In the genomic region with DNA sequence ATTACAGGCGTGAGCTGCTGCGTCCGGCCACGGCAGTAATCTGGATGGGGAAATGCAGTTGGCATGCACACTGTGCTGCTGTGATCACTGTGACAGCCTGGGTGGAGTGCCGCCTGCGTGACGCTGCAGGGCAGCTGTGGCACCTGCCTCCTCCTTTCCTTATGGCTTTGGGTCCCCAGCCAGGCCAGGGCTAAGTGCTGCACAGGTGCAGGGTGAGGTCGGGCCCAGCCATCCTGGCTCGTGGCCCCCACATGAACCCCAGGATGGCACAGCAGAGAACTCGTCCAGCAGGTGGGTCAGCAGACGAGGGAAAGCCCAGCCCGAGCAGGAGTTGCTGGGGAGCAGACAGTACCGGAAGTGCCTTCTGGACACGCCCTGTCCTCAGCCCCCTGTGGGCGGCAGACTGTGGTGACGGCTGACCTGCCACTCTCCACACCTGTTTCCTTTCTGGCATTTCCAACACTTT, we compare ENCODE assay signal across 9 cellular contexts. TPM values are rescaled to one million over a fixed set of nuclear protein-coding genes. Genes with fewer than 3 reads are reported as not detected.
A peak's percentile ranks its signal among the peaks of the same experiment; 100 is the strongest.
DNase-seq lines count a peak whose midpoint lies in the region; FAIRE-seq and TF ChIP-seq lines count a peak whose summit lies in the region.
"Had no signal": no experiment of that assay in that cellular context is flagged by ENCODE, and none has a peak within 500 bp of the region (broad histone marks: within the 10 kb centered on the region; RNA-seq: fewer than 3 reads in every experiment).

No MANE protein-coding gene starts in this region.

- peak overlapping the region; percentile 31 for H4K91ac ChIP-seq in H1 (replicated peaks; ENCODE audit: insufficient read length, low read length)

- peaks cover 0 to 95% (median 7%) of the 10 kb centered on the region in 11 experiments; a peak in 11 of 22 replicates for H3K36me3 ChIP-seq in BLaER1 treated with 17β-estradiol and CSF1 and Interleukin-3, amounts not matched to agents 10 nM and 100 nM
- no peaks in the 10 kb centered on the region for H3K36me3 ChIP-seq in H1 (ENCODE audit: control insufficient read depth in 2 of 4, insufficient read depth in 4 of 4, low read length in 3 of 4)

- 91% methylated on average over 16 of the region's 16 CpGs; no CpG with 5 or more reads in 1 of the 2 experiments for WGBS in H1 (ENCODE audit: extremely low coverage in 1 of 2, insufficient coverage in 1 of 2, insufficient read length in 1 of 2, insufficient replicate concordance in 2 of 2, low coverage in 1 of 2, low lambda C conversion rate in 2 of 2, missing lambda C conversion rate in 1 of 2), 2 experiments

- no peak overlapping the region; the same call in 1 of the 2 replicates for H3K18ac ChIP-seq in H1 (ENCODE audit: extremely low read depth, low read length)

- no peaks in the 10 kb centered on the region for H3K79me2 ChIP-seq in H1 (ENCODE audit: control insufficient read depth in 1 of 2, insufficient read depth in 2 of 2, low read length in 2 of 2)

- peaks cover 17 to 58% (median 33%) of the 10 kb centered on the region in 10 experiments for H3K4me1 ChIP-seq in BLaER1 treated with 17β-estradiol and CSF1 and Interleukin-3, amounts not matched to agents 10 nM and 100 nM
- peaks cover 0 to 8% (median 3%) of the 10 kb centered on the region in 4 experiments; a peak in 4 of 7 replicates for H3K4me1 ChIP-seq in H1 (replicated peaks in 1 of 4; ENCODE audit: control insufficient read depth in 3 of 4, insufficient read depth in 4 of 4, low read length in 3 of 4)

- H2AFZ ChIP-seq in H1 (ENCODE audit: low read length): no peak overlapping the region

- H4K20me1 ChIP-seq in BLaER1 treated with 17β-estradiol and CSF1 and Interleukin-3, amounts not matched to agents 10 nM and 100 nM: peaks cover 0 to 90% (median 8%) of the 10 kb centered on the region in 11 experiments; a peak in 13 of 22 replicates
- H4K20me1 ChIP-seq in H1 (replicated peaks in 1 of 2; ENCODE audit: control insufficient read depth in 1 of 2, insufficient read depth in 2 of 2, low read length in 2 of 2): no peaks in the 10 kb centered on the region

- H4K5ac ChIP-seq in H1 (ENCODE audit: insufficient read length, low read depth, low read length): no peak overlapping the region

- no peak overlapping the region for H2BK20ac ChIP-seq in H1 (ENCODE audit: low read length)

- no peak overlapping the region for H3K4ac ChIP-seq in H1 (replicated peaks; ENCODE audit: insufficient read length, low read depth, low read length)

- no peaks in the 10 kb centered on the region for H3K23me2 ChIP-seq in H1 (ENCODE audit: low read depth, low read length)

- H3K27ac ChIP-seq in BLaER1 treated with 17β-estradiol and CSF1 and Interleukin-3, amounts not matched to agents 10 nM and 100 nM: no peak overlapping the region
- no peak overlapping the region for H3K27ac ChIP-seq in H1 (ENCODE audit: low read depth, low read length)

- TF ChIP-seq CTCF in H1 (IDR thresholded peaks at IDR 0.05; ENCODE audit: control extremely low read depth in 1 of 3, insufficient read depth in 1 of 3, low read depth in 1 of 3, low read length in 3 of 3): peak in 1 of 3 experiments; percentile 9; a peak in 1 of 4 replicates
- no peak for TF ChIP-seq CTCF in foreskin fibroblast (IDR thresholded peaks at IDR 0.05; ENCODE audit: low read depth, low read length)

- TF ChIP-seq EP300 in Ishikawa (IDR thresholded peaks at IDR 0.05; ENCODE audit: borderline replicate concordance) (peak; percentile 8; the same call in 1 of the 2 replicates), H1 (IDR thresholded peaks at IDR 0.05; ENCODE audit: borderline replicate concordance in 1 of 2, low read depth in 2 of 2, low read length in 2 of 2) (no peak)

- no peak overlapping the region for H3K4me3 ChIP-seq in BLaER1 treated with 17β-estradiol and CSF1 and Interleukin-3, amounts not matched to agents 10 nM and 100 nM
- H3K4me3 ChIP-seq in H1 (ENCODE audit: extremely low read depth in 1 of 4, insufficient read depth in 2 of 4, low read depth in 3 of 4, low read length in 4 of 4): no peak overlapping the region
- H3K4me3 ChIP-seq in foreskin fibroblast (ENCODE audit: low read depth in 1 of 2, low read length in 2 of 2): no peak overlapping the region

- H3K79me1 ChIP-seq in H1 (ENCODE audit: low read depth, low read length): peaks cover 3% of the 10 kb centered on the region

- no peak overlapping the region for H3K23ac ChIP-seq in H1 (ENCODE audit: insufficient read length)

- FAIRE-seq in H1 (lab: Jason Lieb, UNC): no peak

- no peak for TF ChIP-seq RAD21 in Ishikawa (IDR thresholded peaks at IDR 0.05; ENCODE audit: low read depth)
- no peak; a peak in 1 of 4 replicates for TF ChIP-seq RAD21 in H1 (IDR thresholded peaks at IDR 0.05 in 1 of 2, conservative IDR thresholded peaks at IDR 0.05 in 1 of 2; ENCODE audit: low read depth in 2 of 2, low read length in 2 of 2)

- peak overlapping the region in 6 of 11 experiments; percentile 9 to 57 (median 28); a peak in 4 of 22 replicates for H3K9ac ChIP-seq in BLaER1 treated with 17β-estradiol and CSF1 and Interleukin-3, amounts not matched to agents 10 nM and 100 nM
- no peak overlapping the region for H3K9ac ChIP-seq in H1 (replicated peaks in 1 of 4; ENCODE audit: extremely low read depth in 1 of 4, low read depth in 3 of 4, low read length in 3 of 4)

- H2BK5ac ChIP-seq in H1 (ENCODE audit: low read depth, low read length): no peak overlapping the region

- DNase-seq in H1 (ENCODE audit: low read depth in 1 of 2, low spot score in 2 of 2): no peak
- DNase-seq in myocyte (ENCODE audit: low read depth): peak; percentile 58
- no peak for DNase-seq in erythroblast (lab: John Stamatoyannopoulos, UW)
- no peak for DNase-seq in inferior parietal cortex (ENCODE audit: extremely low spot score)
- DNase-seq in occipital lobe (lab: John Stamatoyannopoulos, UW): no peak
- no peak for DNase-seq in foreskin fibroblast
- DNase-seq: activated naive CD8-positive, alpha-beta T cell treated with anti-CD3 and anti-CD28 coated beads, Interleukin-2, amount 10 ng/mL, durations not matched to agents 7 days and 5 days had no signal

- H2BK120ac ChIP-seq in H1 (replicated peaks; ENCODE audit: low read depth, low read length): no peak overlapping the region

- POLR2A ChIA-PET in H1 (lab: Charles Lee; ENCODE audit: partially characterized antibody): interaction anchor here (0.6 to 4.8 kb wide), 3 partner anchors 28 to 192 kb away, joined by 3 to 57 read pairs (median 3); a partner anchor contains a TSS

- H2BK15ac ChIP-seq in H1 (ENCODE audit: low read length): no peak overlapping the region

- no peak overlapping the region for H3K14ac ChIP-seq in H1 (ENCODE audit: insufficient read length)

- H4K8ac ChIP-seq in H1 (ENCODE audit: extremely low read depth, insufficient read depth, low read length): no peak overlapping the region

- no peaks in the 10 kb centered on the region for H3K9me3 ChIP-seq in BLaER1 treated with 17β-estradiol and CSF1 and Interleukin-3, amounts not matched to agents 10 nM and 100 nM (replicated peaks in 1 of 11)
- no peaks in the 10 kb centered on the region for H3K9me3 ChIP-seq in H1 (ENCODE audit: insufficient read depth in 2 of 2, low read depth in 1 of 2, low read length in 1 of 2)

- no peak overlapping the region for H2AK5ac ChIP-seq in H1 (ENCODE audit: low read depth, low read length)

- peak overlapping the region; percentile 63 to 81 (median 79) for H3K4me2 ChIP-seq in BLaER1 treated with 17β-estradiol and CSF1 and Interleukin-3, amounts not matched to agents 10 nM and 100 nM
- H3K4me2 ChIP-seq in H1 (ENCODE audit: insufficient read depth in 1 of 2, low read depth in 2 of 2, low read length in 2 of 2): no peak overlapping the region

- H3K56ac ChIP-seq in H1 (replicated peaks; ENCODE audit: insufficient read length, low read depth, low read length): no peak overlapping the region

- TF ChIP-seq POLR2A in H1 (IDR thresholded peaks at IDR 0.05; ENCODE audit: control extremely low read depth in 1 of 2, low read depth in 2 of 2, low read length in 2 of 2): no peak
- TF ChIP-seq POLR2A in erythroblast (IDR thresholded peaks at IDR 0.05; ENCODE audit: low read length): no peak

- CTCF ChIA-PET in H1 (lab: Charles Lee; ENCODE audit: partially characterized antibody): interaction anchor here (0.7 to 17.7 kb wide), 32 partner anchors 9 to 1159 kb away, joined by 3 to 367 read pairs (median 9); a partner anchor contains a TSS

- H2BK12ac ChIP-seq in H1 (ENCODE audit: low read depth, low read length): peak overlapping the region; percentile 88; the same call in 1 of the 2 replicates

- no peaks in the 10 kb centered on the region for H3K27me3 ChIP-seq in BLaER1 treated with 17β-estradiol and CSF1 and Interleukin-3, amounts not matched to agents 10 nM and 100 nM
- no peaks in the 10 kb centered on the region for H3K27me3 ChIP-seq in H1 (replicated peaks in 1 of 4; ENCODE audit: control insufficient read depth in 3 of 4, extremely low read depth in 1 of 4, insufficient read depth in 3 of 4, low read length in 3 of 4)

TF ChIP-seq in Ishikawa, 13 proteins besides CTCF, POLR2A, EP300 and RAD21 (continues in another document):
- no peak for TF ChIP-seq TAF1 (IDR thresholded peaks at IDR 0.05; ENCODE audit: low read depth)

TF ChIP-seq in H1, 55 proteins besides CTCF, POLR2A, EP300 and RAD21 (continues in another document):
- no peak for TF ChIP-seq SIRT6 (IDR thresholded peaks at IDR 0.05; ENCODE audit: low read length)
- no peak for TF ChIP-seq TCF12 (IDR thresholded peaks at IDR 0.05; ENCODE audit: low read depth, low read length)

RNA-seq across cellular contexts. Expression of a gene that starts 17.1 kb away (rescaled TPM):
- 11.1 and 11.2 TPM in 2 replicates for total RNA-seq in H1 (2021; fragmentation: NEBNext Ultra II Directional; extraction: Animal tissue kit (Norgen Biotek cat#: 25700))
- polyA plus RNA-seq in H1 (2011; rRNA removed): 11.3 and 16.1 TPM in 2 replicates
- 11.0 TPM for polyA plus RNA-seq in H1 (2011; cell fraction: cytosol; rRNA removed)
- polyA plus RNA-seq in H1 (2011; cell fraction: nucleus; rRNA removed): 19.6 TPM
- 9.2 to 14.1 TPM (median 13.6 TPM) in 4 replicates for polyA plus RNA-seq in H1 (2012, experiment 1 of 2)
- 16.1 TPM for polyA plus RNA-seq in H1 (2012, experiment 2 of 2)
- polyA plus RNA-seq in H1 (2013, experiment 1 of 2): 8.8 TPM
- polyA plus RNA-seq in H1 (2013, experiment 2 of 2): 7.7 TPM
- polyA minus RNA-seq in H1 (2011; rRNA and poly(A)+ RNA removed): 9.0 and 12.8 TPM in 2 replicates
- 4.8 TPM for polyA minus RNA-seq in H1 (2011; cell fraction: cytosol; rRNA and poly(A)+ RNA removed)
- 22.9 TPM for polyA minus RNA-seq in H1 (2011; cell fraction: nucleus; rRNA and poly(A)+ RNA removed)
- total RNA-seq in myocyte (24.9 and 35.0 TPM in 2 replicates), occipital lobe (10.3 TPM)
- polyA plus RNA-seq in myocyte (2012): 21.2 TPM

RNA-seq across cellular contexts. Expression of a gene that starts 33.1 kb away (rescaled TPM):
- 0.04 and 0.06 TPM in 2 replicates for total RNA-seq in H1 (2021; fragmentation: NEBNext Ultra II Directional; extraction: Animal tissue kit (Norgen Biotek cat#: 25700))
- polyA plus RNA-seq in H1 (2011; rRNA removed): 0.06 and 0.13 TPM in 2 replicates
- polyA plus RNA-seq in H1 (2011; cell fraction: cytosol; rRNA removed): 0.16 TPM
- polyA plus RNA-seq in H1 (2011; cell fraction: nucleus; rRNA removed): 0.34 TPM
- polyA plus RNA-seq in H1 (2012, experiment 1 of 2): 0.20 to 0.34 TPM (median 0.27 TPM) in 4 replicates
- polyA plus RNA-seq in H1 (2012, experiment 2 of 2): 0.07 TPM
- 0.04 TPM for polyA plus RNA-seq in H1 (2013, experiment 1 of 2)
- polyA plus RNA-seq in H1 (2013, experiment 2 of 2): 0.04 TPM
- 0.09 and 0.22 TPM in 2 replicates for polyA minus RNA-seq in H1 (2011; rRNA and poly(A)+ RNA removed)
- polyA minus RNA-seq in H1 (2011; cell fraction: cytosol; rRNA and poly(A)+ RNA removed): 0.29 TPM
- polyA minus RNA-seq in H1 (2011; cell fraction: nucleus; rRNA and poly(A)+ RNA removed): 0.30 TPM
- total RNA-seq in myocyte (not detected in 2 replicates), occipital lobe (0.16 TPM)
- 0.05 TPM for polyA plus RNA-seq in myocyte (2012)
- total RNA-seq: activated naive CD8-positive, alpha-beta T cell treated with anti-CD3 and anti-CD28 coated beads, Interleukin-2, amount 10 ng/mL, durations not matched to agents 7 days and 5 days had no signal

Comparison
In these comparisons a context has a peak if more than half of its experiments do, and no peak if none do; other contexts are left out.
1. H3K4me2 ChIP-seq: peak in BLaER1 treated with 17β-estradiol and CSF1 and Interleukin-3, amounts not matched to agents 10 nM and 100 nM (11 of 11); none in H1 (0 of 2).
2. H3K9ac ChIP-seq: peak in BLaER1 treated with 17β-estradiol and CSF1 and Interleukin-3, amounts not matched to agents 10 nM and 100 nM (6 of 11); none in H1 (0 of 4).